ENCODE assay signal across 8 cellular contexts in genomic region chr14:72925815-72926291, GRCh38. TPM values are rescaled to one million over a fixed set of nuclear protein-coding genes. Genes with fewer than 3 reads are reported as not detected.
DNase-seq lines count a peak whose midpoint lies in the region; ATAC-seq, FAIRE-seq and TF ChIP-seq lines count a peak whose summit lies in the region.

No MANE protein-coding gene starts in this region.

- DNase-seq in DMS53 treated with DMSO at 0.1 percent for 48 hours (lab: John Stamatoyannopoulos, UW; ENCODE audit: unreplicated experiment) (peak; percentile 56), DMS53 (lab: John Stamatoyannopoulos, UW) (no peak), astrocyte of the cerebellum (ENCODE audit: low read depth) (no peak), lower lobe of right lung (no peak), urothelium cell line (ENCODE audit: low spot score) (peak; percentile 36), middle frontal gyrus (ENCODE audit: extremely low spot score, low spot score) (no peak)
- no peak for DNase-seq in stimulated activated naive CD4-positive, alpha-beta T cell (lab: John Stamatoyannopoulos, UW)

- H3K4me1 ChIP-seq in lower lobe of right lung: peaks cover 10% of the 10 kb centered on the region

- no peaks in the 10 kb centered on the region for H3K9me3 ChIP-seq in lower lobe of right lung

- ATAC-seq in HG03175 (IDR thresholded peaks at IDR 0.05; ENCODE audit: unreplicated experiment) (peak; percentile 13), lower lobe of right lung (peak; percentile 38 to 46)

- no peaks in the 10 kb centered on the region for H3K27me3 ChIP-seq in lower lobe of right lung (ENCODE audit: low read depth)

- no peaks in the 10 kb centered on the region for H3K36me3 ChIP-seq in lower lobe of right lung

- TF ChIP-seq CTCF in astrocyte of the cerebellum (IDR thresholded peaks at IDR 0.05; ENCODE audit: low read depth, low read length, missing control alignments) (no peak), lower lobe of right lung (IDR thresholded peaks at IDR 0.05) (no peak)

- H3K27ac ChIP-seq in lower lobe of right lung: peak overlapping the region; percentile 85

- peak; percentile 82 for FAIRE-seq in urothelium cell line (lab: Jason Lieb, UNC)

- in situ Hi-C loops in astrocyte of the cerebellum (cut with HindIII; ENCODE audit: low sequenced_read_pairs): loop anchor here (10.0 kb wide), 1 partner anchor 411 kb away; no protein-coding TSS in a partner anchor

- intact Hi-C loops in lower lobe of right lung (cut with DNase I): no loop called here

- peak overlapping the region; percentile 85 for H3K4me3 ChIP-seq in astrocyte of the cerebellum (ENCODE audit: low read depth, low read length)
- H3K4me3 ChIP-seq in lower lobe of right lung: peak overlapping the region; percentile 96

RNA-seq across cellular contexts. Expression of gene DCAF4, which starts 0.4 kb away (rescaled TPM):
- 19.5 TPM for total RNA-seq in lower lobe of right lung

RNA-seq across cellular contexts. Expression of gene DPF3, which starts 32.0 kb away (rescaled TPM):
- 0.59 TPM for total RNA-seq in lower lobe of right lung

Comparison
In these comparisons a context has a peak if more than half of its experiments do, and no peak if none do; other contexts are left out.
1. DNase-seq: peak in DMS53 treated with DMSO at 0.1 percent for 48 hours (single experiment) and urothelium cell line (single experiment); none in DMS53 (single experiment), astrocyte of the cerebellum (single experiment), lower lobe of right lung (single experiment), middle frontal gyrus (single experiment) and stimulated activated naive CD4-positive, alpha-beta T cell (0 of 6).